ENCODE assay signal across 9 cellular contexts in genomic region chr10:129387258-129387525, GRCh38.
"Had no signal": no experiment of that assay in that cellular context is flagged by ENCODE, and none has a peak within 500 bp of the region (broad histone marks: within the 10 kb centered on the region; RNA-seq: fewer than 3 reads in every experiment).

No MANE protein-coding gene starts in this region.

- DNase-seq: GM23248, GOT3, H7, HFFc6 had no signal

- H3K27ac ChIP-seq: GM23248, HL-60 had no signal

- ATAC-seq: HCT116, HepG2 had no signal

- H2AFZ ChIP-seq: GM23248 had no signal

- H3K36me3 Mint-ChIP-seq: IgD-negative memory B cell had no signal

- H3K4me1 ChIP-seq: HAP-1 had no signal

- H3K4me3 ChIP-seq: GM23248, HAP-1 had no signal

- H3K36me3 ChIP-seq: HAP-1 had no signal

- H3K4me3 Mint-ChIP-seq: HFFc6, IgD-negative memory B cell had no signal

- H3K9me3 ChIP-seq: HAP-1 had no signal

- H3K27ac Mint-ChIP-seq: HFFc6, IgD-negative memory B cell had no signal

- H3K4me1 Mint-ChIP-seq: IgD-negative memory B cell had no signal

- H3K9ac ChIP-seq: GM23248 had no signal
